8 cellular contexts compared by ENCODE assay signal in the genomic region with DNA sequence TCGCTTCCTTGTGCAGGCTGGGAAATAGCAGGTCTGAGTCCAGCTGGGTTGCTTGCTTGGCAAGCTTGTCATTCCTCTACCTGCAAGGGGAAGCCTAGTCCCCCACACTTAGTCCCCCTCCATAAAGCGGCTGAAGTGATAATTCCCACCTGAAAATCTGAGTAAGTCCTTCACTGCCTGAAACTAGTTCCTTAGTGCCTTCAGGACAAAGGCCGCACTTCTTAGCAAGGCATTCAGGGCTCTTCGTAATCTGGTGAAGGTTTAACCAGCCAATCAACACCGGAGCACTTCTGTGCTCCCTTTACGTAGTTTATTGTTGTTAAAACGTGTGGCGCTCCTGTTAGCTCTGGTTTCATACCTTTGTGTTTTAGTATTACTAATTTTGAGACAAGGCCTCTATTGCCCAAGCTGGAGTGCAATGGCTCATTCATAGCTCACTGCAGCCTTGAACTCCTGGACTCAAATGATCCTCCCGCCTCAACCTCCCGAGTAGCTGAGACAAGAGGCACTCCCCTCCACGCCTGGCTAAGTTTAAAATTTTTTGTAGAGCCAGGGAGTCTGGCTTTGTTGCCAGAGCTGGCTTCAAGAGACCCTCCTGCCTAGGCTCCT. TPM values are rescaled to one million over a fixed set of nuclear protein-coding genes. Genes with fewer than 3 reads are reported as not detected.
DNase-seq lines count a peak whose midpoint lies in the region; FAIRE-seq and TF ChIP-seq lines count a peak whose summit lies in the region.

No MANE protein-coding gene starts in this region.

- no peak overlapping the region for H2BK120ac ChIP-seq in H1 (replicated peaks; ENCODE audit: low read depth, low read length)
- no peak overlapping the region for H2BK120ac ChIP-seq in neuronal stem cell (ENCODE audit: low read depth, low read length)

- H3K4me3 ChIP-seq in MG63 (peak overlapping the region; percentile 75), H1 (ENCODE audit: extremely low read depth in 1 of 4, insufficient read depth in 2 of 4, low read depth in 3 of 4, low read length in 4 of 4) (peak overlapping the region; percentile 88 to 94 (median 94)), neuronal stem cell (ENCODE audit: low read length in 2 of 2) (peak overlapping the region; percentile 97 to 100)

- no peak overlapping the region; the same call in 1 of the 2 replicates for H2BK12ac ChIP-seq in H1 (ENCODE audit: low read depth, low read length)
- H2BK12ac ChIP-seq in neuronal stem cell (ENCODE audit: low read length) = no peak overlapping the region

- no peak for TF ChIP-seq EP300 in H1 (IDR thresholded peaks at IDR 0.05; ENCODE audit: borderline replicate concordance in 1 of 2, low read depth in 2 of 2, low read length in 2 of 2)

- peaks cover 11 to 37% of the 10 kb centered on the region in 2 experiments for H3K79me2 ChIP-seq in H1 (ENCODE audit: control insufficient read depth in 1 of 2, insufficient read depth in 2 of 2, low read length in 2 of 2)

- CTCF ChIA-PET in H1 (lab: Charles Lee; ENCODE audit: partially characterized antibody) = interaction anchor here (1.0 to 21.8 kb wide), 3 partner anchors 10 to 40 kb away, joined by 4 to 623 read pairs (median 9); a partner anchor contains a TSS

- POLR2A ChIA-PET in H1 (lab: Charles Lee; ENCODE audit: partially characterized antibody) = interaction anchor here (0.9 to 2.6 kb wide), 13 partner anchors 8 to 226 kb away, joined by 3 to 25 read pairs (median 4); a partner anchor contains a TSS

- H3K27ac ChIP-seq in H1 (ENCODE audit: low read depth, low read length) (peak overlapping the region; percentile 87), neuronal stem cell (replicated peaks; ENCODE audit: low read length) (no peak overlapping the region)

- WGBS in H1 (ENCODE audit: extremely low coverage in 1 of 2, insufficient coverage in 1 of 2, insufficient read length in 1 of 2, insufficient replicate concordance in 2 of 2, low coverage in 1 of 2, low lambda C conversion rate in 2 of 2, missing lambda C conversion rate in 1 of 2), 2 experiments = 47% methylated on average over 11 of the region's 11 CpGs; no CpG with 5 or more reads in 1 of the 2 experiments
- no CpG with 5 or more reads among the region's 11 CpGs for WGBS in neuronal stem cell (ENCODE audit: extremely low coverage in 2 of 2, insufficient read length in 2 of 2, insufficient replicate concordance in 1 of 2), 2 donors

- H3K14ac ChIP-seq in H1 (ENCODE audit: insufficient read length) = no peak overlapping the region
- peak overlapping the region; percentile 85 for H3K14ac ChIP-seq in neuronal stem cell (ENCODE audit: low read length)

- peaks cover 0 to 1% of the 10 kb centered on the region in 2 experiments for H4K20me1 ChIP-seq in H1 (replicated peaks in 1 of 2; ENCODE audit: control insufficient read depth in 1 of 2, insufficient read depth in 2 of 2, low read length in 2 of 2)

- no peak for FAIRE-seq in H1 (lab: Jason Lieb, UNC)

- H3K23me2 ChIP-seq in H1 (ENCODE audit: low read depth, low read length) = peaks cover 4% of the 10 kb centered on the region

- H3K4ac ChIP-seq in H1 (replicated peaks; ENCODE audit: insufficient read length, low read depth, low read length) (peak overlapping the region; percentile 78), neuronal stem cell (ENCODE audit: low read length) (no peak overlapping the region)

- H4K5ac ChIP-seq in H1 (ENCODE audit: insufficient read length, low read depth, low read length) = peak overlapping the region; percentile 12

- H3K4me1 ChIP-seq in H1 (replicated peaks in 1 of 4; ENCODE audit: control insufficient read depth in 3 of 4, insufficient read depth in 4 of 4, low read length in 3 of 4) = peaks cover 0 to 10% (median 7%) of the 10 kb centered on the region in 4 experiments; a peak in 4 of 7 replicates
- H3K4me1 ChIP-seq in neuronal stem cell (ENCODE audit: control insufficient read depth in 2 of 2, insufficient read depth in 1 of 2, low read depth in 1 of 2, low read length in 2 of 2) = peaks cover 1 to 11% of the 10 kb centered on the region in 2 donors

- no peaks in the 10 kb centered on the region for H3K36me3 ChIP-seq in MG63
- no peaks in the 10 kb centered on the region for H3K36me3 ChIP-seq in H1 (ENCODE audit: control insufficient read depth in 2 of 4, insufficient read depth in 4 of 4, low read length in 3 of 4)
- no peaks in the 10 kb centered on the region for H3K36me3 ChIP-seq in neuronal stem cell (replicated peaks in 1 of 2; ENCODE audit: control insufficient read depth in 2 of 2, insufficient read depth in 2 of 2, low read length in 2 of 2)

- H2AK5ac ChIP-seq in H1 (ENCODE audit: low read depth, low read length) = no peak overlapping the region
- H2AK5ac ChIP-seq in neuronal stem cell (ENCODE audit: low read depth, low read length) = peak overlapping the region; percentile 89

- H3K56ac ChIP-seq in H1 (replicated peaks; ENCODE audit: insufficient read length, low read depth, low read length) = peak overlapping the region; percentile 52

- H3K23ac ChIP-seq in H1 (ENCODE audit: insufficient read length) (no peak overlapping the region), neuronal stem cell (ENCODE audit: low read depth, low read length, poor library complexity) (peak overlapping the region; percentile 69)

- TF ChIP-seq POLR2A in H1 (IDR thresholded peaks at IDR 0.05; ENCODE audit: control extremely low read depth in 1 of 2, low read depth in 2 of 2, low read length in 2 of 2) = peak in 1 of 2 experiments; percentile 5; a peak in 1 of 3 replicates

- peaks cover 13% of the 10 kb centered on the region; the same call in 1 of the 2 replicates for H3K79me1 ChIP-seq in H1 (ENCODE audit: low read depth, low read length)
- H3K79me1 ChIP-seq in neuronal stem cell (ENCODE audit: low read depth, low read length) = peaks cover 11% of the 10 kb centered on the region

- peak overlapping the region; percentile 27 for H4K91ac ChIP-seq in H1 (replicated peaks; ENCODE audit: insufficient read length, low read length)
- no peak overlapping the region for H4K91ac ChIP-seq in neuronal stem cell (ENCODE audit: low read depth, low read length, poor library complexity)

- DNase-seq in EH (ENCODE audit: low read depth) (peak; percentile 23), MG63 (no peak), H1 (ENCODE audit: low read depth in 1 of 2, low spot score in 2 of 2) (no peak), neuronal stem cell (ENCODE audit: low spot score) (no peak), UCSD-AML1 (lab: John Stamatoyannopoulos, UW; ENCODE audit: unreplicated experiment) (no peak), pons (ENCODE audit: low spot score) (no peak), cerebellum (ENCODE audit: low spot score) (no peak), islet precursor cell (no peak)

- TF ChIP-seq CTCF in H1 (IDR thresholded peaks at IDR 0.05; ENCODE audit: control extremely low read depth in 1 of 3, insufficient read depth in 1 of 3, low read depth in 1 of 3, low read length in 3 of 3) = no peak

- H2BK15ac ChIP-seq in H1 (ENCODE audit: low read length) (no peak overlapping the region), neuronal stem cell (ENCODE audit: low read length) (no peak overlapping the region)

- peak overlapping the region; percentile 96 for H2BK5ac ChIP-seq in H1 (ENCODE audit: low read depth, low read length)
- peak overlapping the region; percentile 94 for H2BK5ac ChIP-seq in neuronal stem cell (ENCODE audit: low read length)

- H2BK20ac ChIP-seq in H1 (ENCODE audit: low read length) = no peak overlapping the region

- H2AFZ ChIP-seq in H1 (ENCODE audit: low read length) (no peak overlapping the region), neuronal stem cell (ENCODE audit: low read length) (peak overlapping the region; percentile 97)

- H3K27me3 ChIP-seq in MG63 (no peaks in the 10 kb centered on the region), H1 (replicated peaks in 1 of 4; ENCODE audit: control insufficient read depth in 3 of 4, extremely low read depth in 1 of 4, insufficient read depth in 3 of 4, low read length in 3 of 4) (no peaks in the 10 kb centered on the region), neuronal stem cell (ENCODE audit: control insufficient read depth in 3 of 3, insufficient read depth in 3 of 3, low read depth in 1 of 3, low read length in 3 of 3) (no peaks in the 10 kb centered on the region)

- H3K4me2 ChIP-seq in H1 (ENCODE audit: insufficient read depth in 1 of 2, low read depth in 2 of 2, low read length in 2 of 2) (peak overlapping the region; percentile 83 to 95), neuronal stem cell (ENCODE audit: insufficient read depth, low read length, poor library complexity, severe bottlenecking) (peak overlapping the region; percentile 96)

- H3K9me3 ChIP-seq in MG63 (no peaks in the 10 kb centered on the region), H1 (ENCODE audit: insufficient read depth in 2 of 2, low read depth in 1 of 2, low read length in 1 of 2) (no peaks in the 10 kb centered on the region), neuronal stem cell (replicated peaks in 1 of 2; ENCODE audit: control insufficient read depth in 2 of 2, insufficient read depth in 1 of 2, low read depth in 1 of 2, low read length in 2 of 2) (no peaks in the 10 kb centered on the region)

- H3K9ac ChIP-seq in H1 (replicated peaks in 1 of 4; ENCODE audit: extremely low read depth in 1 of 4, low read depth in 3 of 4, low read length in 3 of 4) (peak overlapping the region; percentile 95 to 100 (median 98)), neuronal stem cell (ENCODE audit: low read depth, low read length, poor library complexity) (peak overlapping the region; percentile 99)

- H4K8ac ChIP-seq in H1 (ENCODE audit: extremely low read depth, insufficient read depth, low read length) = peak overlapping the region; percentile 100
- H4K8ac ChIP-seq in neuronal stem cell (ENCODE audit: low read depth, low read length) = no peak overlapping the region

- no peak overlapping the region for H3K18ac ChIP-seq in H1 (ENCODE audit: extremely low read depth, low read length)
- H3K18ac ChIP-seq in neuronal stem cell (ENCODE audit: low read length) = peak overlapping the region; percentile 98

- TF ChIP-seq RAD21 in H1 (IDR thresholded peaks at IDR 0.05 in 1 of 2, conservative IDR thresholded peaks at IDR 0.05 in 1 of 2; ENCODE audit: low read depth in 2 of 2, low read length in 2 of 2) = no peak

RNA-seq across cellular contexts. Expression of a gene that starts 0.8 kb away (rescaled TPM):
- total RNA-seq in MG63 (2014; rRNA removed; shearing (Covaris generic); ENCODE audit: low replicate concordance) = 3.1 and 13.8 TPM in 2 replicates
- 24.8 and 25.4 TPM in 2 replicates for total RNA-seq in H1 (2021; fragmentation: NEBNext Ultra II Directional; extraction: Animal tissue kit (Norgen Biotek cat#: 25700))
- 51.0 and 55.8 TPM in 2 replicates for polyA plus RNA-seq in H1 (2011; rRNA removed)
- 34.2 TPM for polyA plus RNA-seq in H1 (2011; cell fraction: cytosol; rRNA removed)
- polyA plus RNA-seq in H1 (2011; cell fraction: nucleus; rRNA removed) = 45.7 TPM
- polyA plus RNA-seq in H1 (2012, experiment 1 of 2) = 21.9 to 30.0 TPM (median 27.0 TPM) in 4 replicates
- polyA plus RNA-seq in H1 (2012, experiment 2 of 2) = 29.5 TPM
- 23.3 TPM for polyA plus RNA-seq in H1 (2013, experiment 1 of 2)
- 23.3 TPM for polyA plus RNA-seq in H1 (2013, experiment 2 of 2)
- polyA minus RNA-seq in H1 (2011; rRNA and poly(A)+ RNA removed) = 57.8 and 66.9 TPM in 2 replicates
- polyA minus RNA-seq in H1 (2011; cell fraction: cytosol; rRNA and poly(A)+ RNA removed) = 27.6 TPM
- polyA minus RNA-seq in H1 (2011; cell fraction: nucleus; rRNA and poly(A)+ RNA removed) = 35.7 TPM
- polyA plus RNA-seq in neuronal stem cell (2013, experiment 1 of 2) = 34.6 TPM
- 30.4 TPM for polyA plus RNA-seq in neuronal stem cell (2013, experiment 2 of 2)
- total RNA-seq in cerebellum = 14.0 TPM

RNA-seq across cellular contexts. Expression of a gene that starts 9.2 kb away (rescaled TPM):
- total RNA-seq in MG63 (2014; rRNA removed; shearing (Covaris generic); ENCODE audit: low replicate concordance) = not detected in 2 replicates
- total RNA-seq in H1 (2021; fragmentation: NEBNext Ultra II Directional; extraction: Animal tissue kit (Norgen Biotek cat#: 25700)) = 4.1 and 4.9 TPM in 2 replicates
- polyA plus RNA-seq in H1 (2011; rRNA removed) = 35.2 and 49.3 TPM in 2 replicates
- 17.6 TPM for polyA plus RNA-seq in H1 (2011; cell fraction: cytosol; rRNA removed)
- polyA plus RNA-seq in H1 (2011; cell fraction: nucleus; rRNA removed) = 14.2 TPM
- 3.5 to 5.9 TPM (median 4.8 TPM) in 4 replicates for polyA plus RNA-seq in H1 (2012, experiment 1 of 2)
- polyA plus RNA-seq in H1 (2012, experiment 2 of 2) = 11.2 TPM
- 10.1 TPM for polyA plus RNA-seq in H1 (2013, experiment 1 of 2)
- 11.0 TPM for polyA plus RNA-seq in H1 (2013, experiment 2 of 2)
- 0.93 and 1.3 TPM in 2 replicates for polyA minus RNA-seq in H1 (2011; rRNA and poly(A)+ RNA removed)
- polyA minus RNA-seq in H1 (2011; cell fraction: cytosol; rRNA and poly(A)+ RNA removed) = 5.9 TPM
- polyA minus RNA-seq in H1 (2011; cell fraction: nucleus; rRNA and poly(A)+ RNA removed) = 2.7 TPM
- 0.70 TPM for polyA plus RNA-seq in neuronal stem cell (2013, experiment 1 of 2)
- 0.42 TPM for polyA plus RNA-seq in neuronal stem cell (2013, experiment 2 of 2)
- total RNA-seq in cerebellum = not detected

RNA-seq across cellular contexts. Expression of a gene that starts 21.0 kb away (rescaled TPM):
- 19.8 and 38.6 TPM in 2 replicates for total RNA-seq in MG63 (2014; rRNA removed; shearing (Covaris generic); ENCODE audit: low replicate concordance)
- total RNA-seq in H1 (2021; fragmentation: NEBNext Ultra II Directional; extraction: Animal tissue kit (Norgen Biotek cat#: 25700)) = 72.7 and 73.4 TPM in 2 replicates
- polyA plus RNA-seq in H1 (2011; rRNA removed) = 58.5 and 84.4 TPM in 2 replicates
- 57.7 TPM for polyA plus RNA-seq in H1 (2011; cell fraction: cytosol; rRNA removed)
- 359 TPM for polyA plus RNA-seq in H1 (2011; cell fraction: nucleus; rRNA removed)
- polyA plus RNA-seq in H1 (2012, experiment 1 of 2) = 59.7 to 78.8 TPM (median 67.7 TPM) in 4 replicates
- polyA plus RNA-seq in H1 (2012, experiment 2 of 2) = 44.4 TPM
- polyA plus RNA-seq in H1 (2013, experiment 1 of 2) = 37.5 TPM
- polyA plus RNA-seq in H1 (2013, experiment 2 of 2) = 37.5 TPM
- polyA minus RNA-seq in H1 (2011; rRNA and poly(A)+ RNA removed) = 67.8 and 99.2 TPM in 2 replicates
- 60.8 TPM for polyA minus RNA-seq in H1 (2011; cell fraction: cytosol; rRNA and poly(A)+ RNA removed)
- 60.0 TPM for polyA minus RNA-seq in H1 (2011; cell fraction: nucleus; rRNA and poly(A)+ RNA removed)
- 30.9 TPM for polyA plus RNA-seq in neuronal stem cell (2013, experiment 1 of 2)
- 27.6 TPM for polyA plus RNA-seq in neuronal stem cell (2013, experiment 2 of 2)
- total RNA-seq in cerebellum = 38.7 TPM

RNA-seq across cellular contexts. Expression of a gene that starts 37.8 kb away (rescaled TPM):
- 0.72 and 1.9 TPM in 2 replicates for total RNA-seq in MG63 (2014; rRNA removed; shearing (Covaris generic); ENCODE audit: low replicate concordance)
- 1.7 and 5.0 TPM in 2 replicates for total RNA-seq in H1 (2021; fragmentation: NEBNext Ultra II Directional; extraction: Animal tissue kit (Norgen Biotek cat#: 25700))
- polyA plus RNA-seq in H1 (2011; rRNA removed) = 4.0 and 4.2 TPM in 2 replicates
- 2.6 TPM for polyA plus RNA-seq in H1 (2011; cell fraction: cytosol; rRNA removed)
- 5.7 TPM for polyA plus RNA-seq in H1 (2011; cell fraction: nucleus; rRNA removed)
- 3.4 to 4.9 TPM (median 3.9 TPM) in 4 replicates for polyA plus RNA-seq in H1 (2012, experiment 1 of 2)
- 5.9 TPM for polyA plus RNA-seq in H1 (2012, experiment 2 of 2)
- 1.9 TPM for polyA plus RNA-seq in H1 (2013, experiment 1 of 2)
- 1.7 TPM for polyA plus RNA-seq in H1 (2013, experiment 2 of 2)
- polyA minus RNA-seq in H1 (2011; rRNA and poly(A)+ RNA removed) = 1.3 and 1.5 TPM in 2 replicates
- 1.0 TPM for polyA minus RNA-seq in H1 (2011; cell fraction: cytosol; rRNA and poly(A)+ RNA removed)
- polyA minus RNA-seq in H1 (2011; cell fraction: nucleus; rRNA and poly(A)+ RNA removed) = 0.90 TPM
- polyA plus RNA-seq in neuronal stem cell (2013, experiment 1 of 2) = 0.46 TPM
- polyA plus RNA-seq in neuronal stem cell (2013, experiment 2 of 2) = 0.43 TPM
- total RNA-seq in cerebellum = 2.9 TPM

RNA-seq across cellular contexts. Expression of a gene that starts 42.8 kb away (rescaled TPM):
- total RNA-seq in MG63 (2014; rRNA removed; shearing (Covaris generic); ENCODE audit: low replicate concordance) = 8.8 and 12.7 TPM in 2 replicates
- 32.1 and 38.8 TPM in 2 replicates for total RNA-seq in H1 (2021; fragmentation: NEBNext Ultra II Directional; extraction: Animal tissue kit (Norgen Biotek cat#: 25700))
- polyA plus RNA-seq in H1 (2011; rRNA removed) = 61.9 and 81.7 TPM in 2 replicates
- polyA plus RNA-seq in H1 (2011; cell fraction: cytosol; rRNA removed) = 47.2 TPM
- 36.5 TPM for polyA plus RNA-seq in H1 (2011; cell fraction: nucleus; rRNA removed)
- 29.7 to 57.9 TPM (median 50.6 TPM) in 4 replicates for polyA plus RNA-seq in H1 (2012, experiment 1 of 2)
- polyA plus RNA-seq in H1 (2012, experiment 2 of 2) = 57.3 TPM
- polyA plus RNA-seq in H1 (2013, experiment 1 of 2) = 64.3 TPM
- polyA plus RNA-seq in H1 (2013, experiment 2 of 2) = 57.8 TPM
- 4.0 and 6.0 TPM in 2 replicates for polyA minus RNA-seq in H1 (2011; rRNA and poly(A)+ RNA removed)
- polyA minus RNA-seq in H1 (2011; cell fraction: cytosol; rRNA and poly(A)+ RNA removed) = 15.5 TPM
- polyA minus RNA-seq in H1 (2011; cell fraction: nucleus; rRNA and poly(A)+ RNA removed) = 14.2 TPM
- polyA plus RNA-seq in neuronal stem cell (2013, experiment 1 of 2) = 9.9 TPM
- 10.6 TPM for polyA plus RNA-seq in neuronal stem cell (2013, experiment 2 of 2)
- total RNA-seq in cerebellum = 11.2 TPM
